ENCODE assay signal across 8 cellular contexts in the genomic region with DNA sequence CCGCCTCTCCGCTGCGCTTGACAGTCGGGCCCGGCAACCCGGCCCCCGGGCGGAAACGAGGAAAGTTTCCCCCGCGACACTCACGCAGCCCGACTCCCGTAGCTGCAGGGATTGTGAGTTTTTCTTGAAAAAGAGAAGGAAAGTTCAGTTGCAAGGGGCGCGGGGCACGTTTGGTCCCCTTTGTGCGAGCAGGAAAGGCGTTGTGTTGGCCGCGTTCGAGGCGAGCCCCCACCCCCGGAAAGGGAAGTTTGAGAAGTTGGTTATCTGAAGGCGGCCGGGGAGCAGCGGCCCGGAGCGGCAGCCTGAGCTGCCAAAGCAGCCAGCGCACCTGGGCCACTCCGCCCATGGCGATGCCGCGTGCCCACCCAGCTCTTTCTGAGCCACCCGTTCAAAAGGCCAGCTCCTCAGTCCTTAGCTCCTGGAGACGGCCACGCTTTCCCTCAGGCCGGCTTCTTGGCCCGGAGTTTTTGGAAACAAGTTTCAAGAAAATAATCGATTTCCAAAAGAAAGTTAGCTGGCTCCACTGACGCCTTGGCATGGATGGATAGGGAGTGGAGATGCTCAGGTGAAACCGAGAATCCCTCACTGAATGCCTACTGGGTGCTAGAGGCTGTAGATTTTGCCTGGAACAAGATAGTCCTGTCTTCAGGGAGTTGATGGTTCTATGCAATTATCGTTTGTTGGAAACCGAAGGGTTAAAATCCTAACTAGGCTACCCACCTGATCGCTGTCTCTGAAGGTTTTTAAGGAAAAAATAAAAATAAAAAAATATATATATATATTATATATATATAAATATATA. TPM values are rescaled to one million over a fixed set of nuclear protein-coding genes. Genes with fewer than 3 reads are reported as not detected.
A peak's percentile ranks its signal among the peaks of the same experiment; 100 is the strongest.
DNase-seq lines count a peak whose midpoint lies in the region; TF ChIP-seq lines count a peak whose summit lies in the region.

No MANE protein-coding gene starts in this region.

- peak overlapping the region; percentile 83 for H3K4me3 ChIP-seq in GM23248
- peak overlapping the region; percentile 96 for H3K4me3 ChIP-seq in Loucy (ENCODE audit: low read length, poor library complexity, severe bottlenecking)
- peak overlapping the region; percentile 96 for H3K4me3 ChIP-seq in effector memory CD4-positive, alpha-beta T cell (ENCODE audit: insufficient read depth, low read depth, low read length, poor library complexity, severe bottlenecking)
- H3K4me3 ChIP-seq in mesodermal cell (ENCODE audit: extremely low read depth, insufficient read depth, low read length, poor library complexity, severe bottlenecking), result peak overlapping the region; percentile 96

- H2AFZ ChIP-seq in GM23248 (peak overlapping the region; percentile 64), Loucy (ENCODE audit: low read length) (peak overlapping the region; percentile 54)

- H3K27ac ChIP-seq in GM23248 (peak overlapping the region; percentile 58), mesodermal cell (ENCODE audit: low read depth, low read length, severe bottlenecking) (peak overlapping the region; percentile 77)
- peak overlapping the region; percentile 90 for H3K27ac ChIP-seq in effector memory CD4-positive, alpha-beta T cell (ENCODE audit: insufficient read depth, low read length, poor library complexity, severe bottlenecking)

- in situ Hi-C loops in GM23248 (cut with MboI), result no loop called here

- H3K27me3 Mint-ChIP-seq in activated CD4-positive, alpha-beta T cell treated with anti-CD3 and anti-CD28 coated beads, Interleukin-2, amount 10 ng/mL, durations not matched to agents 7 days and 5 days, result no peaks in the 10 kb centered on the region

- H3K9me3 ChIP-seq in GM23248 (ENCODE audit: low read depth) (no peaks in the 10 kb centered on the region), Loucy (ENCODE audit: insufficient read depth, low read depth, low read length) (no peaks in the 10 kb centered on the region), mesodermal cell (ENCODE audit: control insufficient read depth, low read length) (no peaks in the 10 kb centered on the region)
- H3K9me3 ChIP-seq in effector memory CD4-positive, alpha-beta T cell (ENCODE audit: control insufficient read depth, low read length), result no peaks in the 10 kb centered on the region

- H3K36me3 Mint-ChIP-seq in activated CD4-positive, alpha-beta T cell treated with anti-CD3 and anti-CD28 coated beads, Interleukin-2, amount 10 ng/mL, durations not matched to agents 7 days and 5 days (ENCODE audit: low read depth), result peaks cover 38% of the 10 kb centered on the region

- peak overlapping the region; percentile 87 for H3K4me3 Mint-ChIP-seq in activated CD4-positive, alpha-beta T cell treated with anti-CD3 and anti-CD28 coated beads, Interleukin-2, amount 10 ng/mL, durations not matched to agents 7 days and 5 days

- H4K20me1 ChIP-seq in GM23248 (ENCODE audit: insufficient read depth), result 0 out of 2 replicates have a peak, but pooled peaks cover 11% of the 10 kb centered on the region
- peaks cover 44% of the 10 kb centered on the region for H4K20me1 ChIP-seq in Loucy (ENCODE audit: insufficient read depth, low read length, poor library complexity, severe bottlenecking)

- H3K9me3 Mint-ChIP-seq in activated CD4-positive, alpha-beta T cell treated with anti-CD3 and anti-CD28 coated beads, Interleukin-2, amount 10 ng/mL, durations not matched to agents 7 days and 5 days, result no peaks in the 10 kb centered on the region

- 3 to 4% methylated on average over 45 of the region's 45 CpGs for WGBS in GM23248 (ENCODE audit: low coverage in 1 of 2, low lambda C conversion rate in 2 of 2, missing lambda C conversion rate in 2 of 2), 2 experiments
- 2 to 3% methylated on average over 24 to 42 of the region's 45 CpGs for WGBS in mesodermal cell (ENCODE audit: insufficient coverage in 2 of 2), 2 experiments

- H3K79me2 ChIP-seq in GM23248 (ENCODE audit: insufficient read depth) (peaks cover 65% of the 10 kb centered on the region), Loucy (ENCODE audit: insufficient read depth, low read length) (peaks cover 65% of the 10 kb centered on the region)

- DNase-seq in EH (ENCODE audit: low read depth) (peak; percentile 54), GM23248 (peak; percentile 68), NCI-H2196 (lab: John Stamatoyannopoulos, UW; ENCODE audit: unreplicated experiment) (no peak)
- DNase-seq in activated CD4-positive, alpha-beta T cell treated with anti-CD3 and anti-CD28 coated beads, Interleukin-2, amount 10 ng/mL, durations not matched to agents 7 days and 5 days, result peak; percentile 75
- DNase-seq in effector memory CD4-positive, alpha-beta T cell, result peak; percentile 36 to 52 (median 39)
- DNase-seq in stimulated activated CD8-positive, alpha-beta memory T cell treated with anti-CD3 and anti-CD28 coated beads, Interleukin-7, amount 100 ng/mL, for 4 hours (ENCODE audit: low read depth in 2 of 2), result peak; percentile 47 to 70

- peaks cover 45% of the 10 kb centered on the region for H3F3A ChIP-seq in GM23248 (ENCODE audit: insufficient read depth)
- H3F3A ChIP-seq in Loucy (ENCODE audit: low read depth), result peaks cover 17% of the 10 kb centered on the region; the same call in 1 of the 2 replicates

- peak overlapping the region; percentile 98 for H3K27ac Mint-ChIP-seq in activated CD4-positive, alpha-beta T cell treated with anti-CD3 and anti-CD28 coated beads, Interleukin-2, amount 10 ng/mL, durations not matched to agents 7 days and 5 days

- H3K9ac ChIP-seq in GM23248 (peak overlapping the region; percentile 91), Loucy (ENCODE audit: low read depth, low read length, poor library complexity, severe bottlenecking) (peak overlapping the region; percentile 97)

- H3K27me3 ChIP-seq in GM23248 (replicated peaks; ENCODE audit: insufficient read depth) (no peaks in the 10 kb centered on the region), Loucy (ENCODE audit: insufficient read depth, low read length, poor library complexity, severe bottlenecking) (no peaks in the 10 kb centered on the region)
- no peaks in the 10 kb centered on the region for H3K27me3 ChIP-seq in effector memory CD4-positive, alpha-beta T cell (replicated peaks; ENCODE audit: control insufficient read depth, insufficient read depth, low read length, poor library complexity, severe bottlenecking)

- peaks cover 63% of the 10 kb centered on the region for H3K4me1 Mint-ChIP-seq in activated CD4-positive, alpha-beta T cell treated with anti-CD3 and anti-CD28 coated beads, Interleukin-2, amount 10 ng/mL, durations not matched to agents 7 days and 5 days

- H3K4me2 ChIP-seq in GM23248 (ENCODE audit: unreplicated experiment), result peak overlapping the region; percentile 82
- H3K4me2 ChIP-seq in Loucy (ENCODE audit: low read depth, low read length, poor library complexity, severe bottlenecking), result peak overlapping the region; percentile 94

- CTCF ChIA-PET in activated CD4-positive, alpha-beta T cell treated with anti-CD3 and anti-CD28 coated beads, Interleukin-2, amount 10 ng/mL, durations not matched to agents 7 days and 5 days (lab: Charles Lee), result interaction anchor here (1.0 to 2.6 kb wide), 6 partner anchors 8 to 381 kb away, joined by 4 to 16 read pairs (median 8); no protein-coding TSS in a partner anchor

- POLR2A ChIA-PET in activated CD4-positive, alpha-beta T cell treated with anti-CD3 and anti-CD28 coated beads, Interleukin-2, amount 10 ng/mL, durations not matched to agents 7 days and 5 days (lab: Charles Lee), result interaction anchor here (1.0 kb wide), 1 partner anchor 29 kb away, joined by 4 read pairs; no protein-coding TSS in a partner anchor

- H3K4me1 ChIP-seq in GM23248 (ENCODE audit: insufficient read depth), result peaks cover 30% of the 10 kb centered on the region
- peaks cover 78% of the 10 kb centered on the region for H3K4me1 ChIP-seq in Loucy (ENCODE audit: insufficient read depth, low read length, poor library complexity, severe bottlenecking)
- peaks cover 28% of the 10 kb centered on the region for H3K4me1 ChIP-seq in effector memory CD4-positive, alpha-beta T cell (ENCODE audit: control insufficient read depth, insufficient read depth, low read length, poor library complexity, severe bottlenecking)
- peaks cover 22% of the 10 kb centered on the region for H3K4me1 ChIP-seq in mesodermal cell (ENCODE audit: control insufficient read depth, insufficient read depth, low read length, poor library complexity, severe bottlenecking)

- H3K36me3 ChIP-seq in GM23248 (ENCODE audit: low read depth) (no peaks in the 10 kb centered on the region), Loucy (ENCODE audit: insufficient read depth, low read length) (no peaks in the 10 kb centered on the region), mesodermal cell (ENCODE audit: control insufficient read depth, insufficient read depth, low read length) (no peaks in the 10 kb centered on the region)
- H3K36me3 ChIP-seq in effector memory CD4-positive, alpha-beta T cell (ENCODE audit: control insufficient read depth, insufficient read depth, low read length), result no peaks in the 10 kb centered on the region

- H3K9me2 ChIP-seq in GM23248 (ENCODE audit: insufficient read depth), result no peaks in the 10 kb centered on the region
- H3K9me2 ChIP-seq in Loucy (replicated peaks; ENCODE audit: low read depth, low read length), result no peaks in the 10 kb centered on the region

- no peak for TF ChIP-seq CTCF in Loucy (conservative IDR thresholded peaks at IDR 0.05; ENCODE audit: low read length)

RNA-seq across cellular contexts. Expression of a gene that starts 0.8 kb away (rescaled TPM):
- total RNA-seq in GM23248 (2014; rRNA removed; shearing (Covaris generic)), result 179 and 188 TPM in 2 replicates
- 134 and 135 TPM in 2 replicates for polyA plus RNA-seq in GM23248 (2016; fragmentation: Nextera tagmentation; extraction: Ambion mirVana)
- 10 to 100 TPM; 74.4 to 77.8 TPM for total RNA-seq in activated CD4-positive, alpha-beta T cell treated with anti-CD3 and anti-CD28 coated beads, Interleukin-2, amount 10 ng/mL, durations not matched to agents 7 days and 5 days
- 19.4 TPM for polyA plus RNA-seq in mesodermal cell (2013, experiment 1 of 2)
- polyA plus RNA-seq in mesodermal cell (2013, experiment 2 of 2), result 18.8 TPM
